Comparison of ENCODE assay signal across 1 cellular context in the genomic region with DNA sequence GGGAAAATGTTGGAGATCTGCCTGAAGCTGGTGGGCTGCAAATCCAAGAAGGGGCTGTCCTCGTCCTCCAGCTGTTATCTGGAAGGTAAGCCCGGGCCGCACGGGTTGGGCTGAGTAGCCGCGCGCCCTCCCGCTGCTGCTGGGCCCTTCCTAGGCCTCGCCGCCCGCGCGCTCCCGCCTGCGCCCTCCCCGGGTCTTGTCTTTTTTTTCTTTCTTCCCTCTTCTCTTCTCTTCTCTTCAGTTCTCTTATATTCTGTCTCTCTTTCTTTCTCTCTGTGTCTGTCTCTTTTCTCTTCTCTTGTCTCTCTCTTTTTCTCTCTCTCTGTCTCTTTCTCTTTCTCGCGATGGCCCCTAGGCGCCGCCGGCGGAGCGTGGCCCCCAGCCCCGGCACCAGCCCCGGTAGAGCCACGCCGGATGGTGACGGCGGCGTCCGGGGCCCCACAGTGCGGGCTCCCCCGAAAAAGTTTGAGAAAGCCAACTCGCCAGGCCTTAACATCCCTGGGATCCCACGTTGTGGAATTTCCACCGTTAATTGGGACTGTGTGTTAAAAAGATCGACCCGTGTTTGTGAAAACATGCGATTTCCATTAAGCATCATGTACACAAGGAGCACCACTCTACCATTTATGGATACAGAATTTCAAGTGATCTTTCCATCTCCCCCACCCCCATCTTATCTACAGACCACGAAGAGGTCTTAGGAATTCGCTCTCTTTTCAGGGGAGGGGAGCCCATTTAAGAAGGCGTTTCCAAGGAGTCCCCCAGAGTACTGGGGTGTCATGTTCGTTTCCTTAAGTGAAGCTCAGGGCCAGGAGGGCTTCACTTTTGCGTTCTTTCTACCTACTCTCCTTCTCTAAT.
A peak's percentile ranks its signal among the peaks of the same experiment; 100 is the strongest.
TF ChIP-seq lines count a peak whose summit lies in the region.

No MANE protein-coding gene starts in this region.

TF ChIP-seq in HEK293, 187 proteins besides CTCF, POLR2A, EP300 and RAD21 (continued from another document and continues in another):
- TF ChIP-seq, protein P1, sequence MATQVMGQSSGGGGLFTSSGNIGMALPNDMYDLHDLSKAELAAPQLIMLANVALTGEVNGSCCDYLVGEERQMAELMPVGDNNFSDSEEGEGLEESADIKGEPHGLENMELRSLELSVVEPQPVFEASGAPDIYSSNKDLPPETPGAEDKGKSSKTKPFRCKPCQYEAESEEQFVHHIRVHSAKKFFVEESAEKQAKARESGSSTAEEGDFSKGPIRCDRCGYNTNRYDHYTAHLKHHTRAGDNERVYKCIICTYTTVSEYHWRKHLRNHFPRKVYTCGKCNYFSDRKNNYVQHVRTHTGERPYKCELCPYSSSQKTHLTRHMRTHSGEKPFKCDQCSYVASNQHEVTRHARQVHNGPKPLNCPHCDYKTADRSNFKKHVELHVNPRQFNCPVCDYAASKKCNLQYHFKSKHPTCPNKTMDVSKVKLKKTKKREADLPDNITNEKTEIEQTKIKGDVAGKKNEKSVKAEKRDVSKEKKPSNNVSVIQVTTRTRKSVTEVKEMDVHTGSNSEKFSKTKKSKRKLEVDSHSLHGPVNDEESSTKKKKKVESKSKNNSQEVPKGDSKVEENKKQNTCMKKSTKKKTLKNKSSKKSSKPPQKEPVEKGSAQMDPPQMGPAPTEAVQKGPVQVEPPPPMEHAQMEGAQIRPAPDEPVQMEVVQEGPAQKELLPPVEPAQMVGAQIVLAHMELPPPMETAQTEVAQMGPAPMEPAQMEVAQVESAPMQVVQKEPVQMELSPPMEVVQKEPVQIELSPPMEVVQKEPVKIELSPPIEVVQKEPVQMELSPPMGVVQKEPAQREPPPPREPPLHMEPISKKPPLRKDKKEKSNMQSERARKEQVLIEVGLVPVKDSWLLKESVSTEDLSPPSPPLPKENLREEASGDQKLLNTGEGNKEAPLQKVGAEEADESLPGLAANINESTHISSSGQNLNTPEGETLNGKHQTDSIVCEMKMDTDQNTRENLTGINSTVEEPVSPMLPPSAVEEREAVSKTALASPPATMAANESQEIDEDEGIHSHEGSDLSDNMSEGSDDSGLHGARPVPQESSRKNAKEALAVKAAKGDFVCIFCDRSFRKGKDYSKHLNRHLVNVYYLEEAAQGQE (tag by site-specific recombination; IDR thresholded peaks at IDR 0.05) = 0 out of 2 replicates have a peak, but pooled peaks have one; percentile 27
- TF ChIP-seq ZFP69B (tag by site-specific recombination; IDR thresholded peaks at IDR 0.05) = peak; percentile 87
- TF ChIP-seq, protein P2, sequence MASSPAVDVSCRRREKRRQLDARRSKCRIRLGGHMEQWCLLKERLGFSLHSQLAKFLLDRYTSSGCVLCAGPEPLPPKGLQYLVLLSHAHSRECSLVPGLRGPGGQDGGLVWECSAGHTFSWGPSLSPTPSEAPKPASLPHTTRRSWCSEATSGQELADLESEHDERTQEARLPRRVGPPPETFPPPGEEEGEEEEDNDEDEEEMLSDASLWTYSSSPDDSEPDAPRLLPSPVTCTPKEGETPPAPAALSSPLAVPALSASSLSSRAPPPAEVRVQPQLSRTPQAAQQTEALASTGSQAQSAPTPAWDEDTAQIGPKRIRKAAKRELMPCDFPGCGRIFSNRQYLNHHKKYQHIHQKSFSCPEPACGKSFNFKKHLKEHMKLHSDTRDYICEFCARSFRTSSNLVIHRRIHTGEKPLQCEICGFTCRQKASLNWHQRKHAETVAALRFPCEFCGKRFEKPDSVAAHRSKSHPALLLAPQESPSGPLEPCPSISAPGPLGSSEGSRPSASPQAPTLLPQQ (tag by site-specific recombination; IDR thresholded peaks at IDR 0.05) = peak; percentile 94
- TF ChIP-seq, protein P3, sequence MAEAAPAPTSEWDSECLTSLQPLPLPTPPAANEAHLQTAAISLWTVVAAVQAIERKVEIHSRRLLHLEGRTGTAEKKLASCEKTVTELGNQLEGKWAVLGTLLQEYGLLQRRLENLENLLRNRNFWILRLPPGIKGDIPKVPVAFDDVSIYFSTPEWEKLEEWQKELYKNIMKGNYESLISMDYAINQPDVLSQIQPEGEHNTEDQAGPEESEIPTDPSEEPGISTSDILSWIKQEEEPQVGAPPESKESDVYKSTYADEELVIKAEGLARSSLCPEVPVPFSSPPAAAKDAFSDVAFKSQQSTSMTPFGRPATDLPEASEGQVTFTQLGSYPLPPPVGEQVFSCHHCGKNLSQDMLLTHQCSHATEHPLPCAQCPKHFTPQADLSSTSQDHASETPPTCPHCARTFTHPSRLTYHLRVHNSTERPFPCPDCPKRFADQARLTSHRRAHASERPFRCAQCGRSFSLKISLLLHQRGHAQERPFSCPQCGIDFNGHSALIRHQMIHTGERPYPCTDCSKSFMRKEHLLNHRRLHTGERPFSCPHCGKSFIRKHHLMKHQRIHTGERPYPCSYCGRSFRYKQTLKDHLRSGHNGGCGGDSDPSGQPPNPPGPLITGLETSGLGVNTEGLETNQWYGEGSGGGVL (tag by site-specific recombination; IDR thresholded peaks at IDR 0.05) = no peak
- TF ChIP-seq ZNF394 (tag by site-specific recombination; IDR thresholded peaks at IDR 0.05; ENCODE audit: borderline replicate concordance) = peak; percentile 30; the same call in 1 of the 2 replicates
- TF ChIP-seq, protein P4, sequence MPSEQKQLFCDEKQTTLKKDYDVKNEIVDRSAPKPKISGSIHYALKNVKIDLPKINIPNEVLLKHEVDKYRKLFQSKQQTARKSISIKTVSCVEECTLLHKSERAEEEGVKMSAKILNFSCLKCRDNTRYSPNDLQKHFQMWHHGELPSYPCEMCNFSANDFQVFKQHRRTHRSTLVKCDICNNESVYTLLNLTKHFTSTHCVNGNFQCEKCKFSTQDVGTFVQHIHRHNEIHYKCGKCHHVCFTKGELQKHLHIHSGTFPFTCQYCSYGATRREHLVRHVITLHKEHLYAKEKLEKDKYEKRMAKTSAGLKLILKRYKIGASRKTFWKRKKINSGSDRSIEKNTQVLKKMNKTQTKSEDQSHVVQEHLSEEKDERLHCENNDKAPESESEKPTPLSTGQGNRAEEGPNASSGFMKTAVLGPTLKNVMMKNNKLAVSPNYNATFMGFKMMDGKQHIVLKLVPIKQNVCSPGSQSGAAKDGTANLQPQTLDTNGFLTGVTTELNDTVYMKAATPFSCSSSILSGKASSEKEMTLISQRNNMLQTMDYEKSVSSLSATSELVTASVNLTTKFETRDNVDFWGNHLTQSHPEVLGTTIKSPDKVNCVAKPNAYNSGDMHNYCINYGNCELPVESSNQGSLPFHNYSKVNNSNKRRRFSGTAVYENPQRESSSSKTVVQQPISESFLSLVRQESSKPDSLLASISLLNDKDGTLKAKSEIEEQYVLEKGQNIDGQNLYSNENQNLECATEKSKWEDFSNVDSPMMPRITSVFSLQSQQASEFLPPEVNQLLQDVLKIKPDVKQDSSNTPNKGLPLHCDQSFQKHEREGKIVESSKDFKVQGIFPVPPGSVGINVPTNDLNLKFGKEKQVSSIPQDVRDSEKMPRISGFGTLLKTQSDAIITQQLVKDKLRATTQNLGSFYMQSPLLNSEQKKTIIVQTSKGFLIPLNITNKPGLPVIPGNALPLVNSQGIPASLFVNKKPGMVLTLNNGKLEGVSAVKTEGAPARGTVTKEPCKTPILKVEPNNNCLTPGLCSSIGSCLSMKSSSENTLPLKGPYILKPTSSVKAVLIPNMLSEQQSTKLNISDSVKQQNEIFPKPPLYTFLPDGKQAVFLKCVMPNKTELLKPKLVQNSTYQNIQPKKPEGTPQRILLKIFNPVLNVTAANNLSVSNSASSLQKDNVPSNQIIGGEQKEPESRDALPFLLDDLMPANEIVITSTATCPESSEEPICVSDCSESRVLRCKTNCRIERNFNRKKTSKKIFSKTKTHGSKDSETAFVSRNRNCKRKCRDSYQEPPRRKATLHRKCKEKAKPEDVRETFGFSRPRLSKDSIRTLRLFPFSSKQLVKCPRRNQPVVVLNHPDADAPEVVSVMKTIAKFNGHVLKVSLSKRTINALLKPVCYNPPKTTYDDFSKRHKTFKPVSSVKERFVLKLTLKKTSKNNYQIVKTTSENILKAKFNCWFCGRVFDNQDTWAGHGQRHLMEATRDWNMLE (tag by site-specific recombination; conservative IDR thresholded peaks at IDR 0.05; ENCODE audit: low read depth) = no peak
- TF ChIP-seq ZNF610 (tag by site-specific recombination; IDR thresholded peaks at IDR 0.05; ENCODE audit: borderline replicate concordance) = 0 out of 2 replicates have a peak, but pooled peaks have one; percentile 49
- TF ChIP-seq ZNF341 (tag by site-specific recombination; IDR thresholded peaks at IDR 0.05; ENCODE audit: low read depth) = peak; percentile 79
- TF ChIP-seq ZNF184 (tag by site-specific recombination; IDR thresholded peaks at IDR 0.05) = no peak
- TF ChIP-seq ZNF544 (tag by site-specific recombination; IDR thresholded peaks at IDR 0.05) = no peak
- TF ChIP-seq ZNF843 (tag by site-specific recombination; IDR thresholded peaks at IDR 0.05) = no peak
- TF ChIP-seq SP7 (tag by site-specific recombination; IDR thresholded peaks at IDR 0.05) = no peak; the same call in 1 of the 2 replicates
- TF ChIP-seq, protein P5, sequence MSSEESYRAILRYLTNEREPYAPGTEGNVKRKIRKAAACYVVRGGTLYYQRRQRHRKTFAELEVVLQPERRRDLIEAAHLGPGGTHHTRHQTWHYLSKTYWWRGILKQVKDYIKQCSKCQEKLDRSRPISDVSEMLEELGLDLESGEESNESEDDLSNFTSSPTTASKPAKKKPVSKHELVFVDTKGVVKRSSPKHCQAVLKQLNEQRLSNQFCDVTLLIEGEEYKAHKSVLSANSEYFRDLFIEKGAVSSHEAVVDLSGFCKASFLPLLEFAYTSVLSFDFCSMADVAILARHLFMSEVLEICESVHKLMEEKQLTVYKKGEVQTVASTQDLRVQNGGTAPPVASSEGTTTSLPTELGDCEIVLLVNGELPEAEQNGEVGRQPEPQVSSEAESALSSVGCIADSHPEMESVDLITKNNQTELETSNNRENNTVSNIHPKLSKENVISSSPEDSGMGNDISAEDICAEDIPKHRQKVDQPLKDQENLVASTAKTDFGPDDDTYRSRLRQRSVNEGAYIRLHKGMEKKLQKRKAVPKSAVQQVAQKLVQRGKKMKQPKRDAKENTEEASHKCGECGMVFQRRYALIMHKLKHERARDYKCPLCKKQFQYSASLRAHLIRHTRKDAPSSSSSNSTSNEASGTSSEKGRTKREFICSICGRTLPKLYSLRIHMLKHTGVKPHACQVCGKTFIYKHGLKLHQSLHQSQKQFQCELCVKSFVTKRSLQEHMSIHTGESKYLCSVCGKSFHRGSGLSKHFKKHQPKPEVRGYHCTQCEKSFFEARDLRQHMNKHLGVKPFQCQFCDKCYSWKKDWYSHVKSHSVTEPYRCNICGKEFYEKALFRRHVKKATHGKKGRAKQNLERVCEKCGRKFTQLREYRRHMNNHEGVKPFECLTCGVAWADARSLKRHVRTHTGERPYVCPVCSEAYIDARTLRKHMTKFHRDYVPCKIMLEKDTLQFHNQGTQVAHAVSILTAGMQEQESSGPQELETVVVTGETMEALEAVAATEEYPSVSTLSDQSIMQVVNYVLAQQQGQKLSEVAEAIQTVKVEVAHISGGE (tag by site-specific recombination; conservative IDR thresholded peaks at IDR 0.05; ENCODE audit: low read depth) = peak; percentile 41
- TF ChIP-seq GFI1B (tag by site-specific recombination; IDR thresholded peaks at IDR 0.05) = no peak
- TF ChIP-seq ZBTB48 (tag by site-specific recombination; IDR thresholded peaks at IDR 0.05) = peak; percentile 96
- TF ChIP-seq, protein P6, sequence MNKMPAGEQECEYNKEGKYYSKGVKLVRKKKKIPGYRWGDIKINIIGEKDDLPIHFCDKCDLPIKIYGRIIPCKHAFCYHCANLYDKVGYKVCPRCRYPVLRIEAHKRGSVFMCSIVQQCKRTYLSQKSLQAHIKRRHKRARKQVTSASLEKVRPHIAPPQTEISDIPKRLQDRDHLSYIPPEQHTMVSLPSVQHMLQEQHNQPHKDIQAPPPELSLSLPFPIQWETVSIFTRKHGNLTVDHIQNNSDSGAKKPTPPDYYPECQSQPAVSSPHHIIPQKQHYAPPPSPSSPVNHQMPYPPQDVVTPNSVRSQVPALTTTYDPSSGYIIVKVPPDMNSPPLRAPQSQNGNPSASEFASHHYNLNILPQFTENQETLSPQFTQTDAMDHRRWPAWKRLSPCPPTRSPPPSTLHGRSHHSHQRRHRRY (tag by site-specific recombination; IDR thresholded peaks at IDR 0.05) = 0 out of 2 replicates have a peak, but pooled peaks have one; percentile 39
- TF ChIP-seq ZNF350 (tag by site-specific recombination; IDR thresholded peaks at IDR 0.05) = no peak
- TF ChIP-seq ZNF223 (tag by site-specific recombination; IDR thresholded peaks at IDR 0.05) = 0 out of 2 replicates have a peak, but pooled peaks have one; percentile 56
- TF ChIP-seq YY1 (tag by site-specific recombination; IDR thresholded peaks at IDR 0.05) = peak; percentile 61; the same call in 1 of the 2 replicates
- TF ChIP-seq GLI4 (tag by site-specific recombination; IDR thresholded peaks at IDR 0.05) = no peak
- TF ChIP-seq, protein P7, sequence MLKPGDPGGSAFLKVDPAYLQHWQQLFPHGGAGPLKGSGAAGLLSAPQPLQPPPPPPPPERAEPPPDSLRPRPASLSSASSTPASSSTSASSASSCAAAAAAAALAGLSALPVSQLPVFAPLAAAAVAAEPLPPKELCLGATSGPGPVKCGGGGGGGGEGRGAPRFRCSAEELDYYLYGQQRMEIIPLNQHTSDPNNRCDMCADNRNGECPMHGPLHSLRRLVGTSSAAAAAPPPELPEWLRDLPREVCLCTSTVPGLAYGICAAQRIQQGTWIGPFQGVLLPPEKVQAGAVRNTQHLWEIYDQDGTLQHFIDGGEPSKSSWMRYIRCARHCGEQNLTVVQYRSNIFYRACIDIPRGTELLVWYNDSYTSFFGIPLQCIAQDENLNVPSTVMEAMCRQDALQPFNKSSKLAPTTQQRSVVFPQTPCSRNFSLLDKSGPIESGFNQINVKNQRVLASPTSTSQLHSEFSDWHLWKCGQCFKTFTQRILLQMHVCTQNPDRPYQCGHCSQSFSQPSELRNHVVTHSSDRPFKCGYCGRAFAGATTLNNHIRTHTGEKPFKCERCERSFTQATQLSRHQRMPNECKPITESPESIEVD (tag by site-specific recombination; IDR thresholded peaks at IDR 0.05) = no peak
- TF ChIP-seq, protein P8, sequence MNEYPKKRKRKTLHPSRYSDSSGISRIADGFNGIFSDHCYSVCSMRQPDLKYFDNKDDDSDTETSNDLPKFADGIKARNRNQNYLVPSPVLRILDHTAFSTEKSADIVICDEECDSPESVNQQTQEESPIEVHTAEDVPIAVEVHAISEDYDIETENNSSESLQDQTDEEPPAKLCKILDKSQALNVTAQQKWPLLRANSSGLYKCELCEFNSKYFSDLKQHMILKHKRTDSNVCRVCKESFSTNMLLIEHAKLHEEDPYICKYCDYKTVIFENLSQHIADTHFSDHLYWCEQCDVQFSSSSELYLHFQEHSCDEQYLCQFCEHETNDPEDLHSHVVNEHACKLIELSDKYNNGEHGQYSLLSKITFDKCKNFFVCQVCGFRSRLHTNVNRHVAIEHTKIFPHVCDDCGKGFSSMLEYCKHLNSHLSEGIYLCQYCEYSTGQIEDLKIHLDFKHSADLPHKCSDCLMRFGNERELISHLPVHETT (tag by site-specific recombination; IDR thresholded peaks at IDR 0.05) = peak; percentile 73; the same call in 1 of the 2 replicates
- TF ChIP-seq ZNF677 (tag by site-specific recombination; IDR thresholded peaks at IDR 0.05) = no peak
- peak; percentile 55; the same call in 1 of the 2 replicates for TF ChIP-seq ZBTB7A (tag by site-specific recombination; IDR thresholded peaks at IDR 0.05; ENCODE audit: low read depth)
- TF ChIP-seq, protein P9, sequence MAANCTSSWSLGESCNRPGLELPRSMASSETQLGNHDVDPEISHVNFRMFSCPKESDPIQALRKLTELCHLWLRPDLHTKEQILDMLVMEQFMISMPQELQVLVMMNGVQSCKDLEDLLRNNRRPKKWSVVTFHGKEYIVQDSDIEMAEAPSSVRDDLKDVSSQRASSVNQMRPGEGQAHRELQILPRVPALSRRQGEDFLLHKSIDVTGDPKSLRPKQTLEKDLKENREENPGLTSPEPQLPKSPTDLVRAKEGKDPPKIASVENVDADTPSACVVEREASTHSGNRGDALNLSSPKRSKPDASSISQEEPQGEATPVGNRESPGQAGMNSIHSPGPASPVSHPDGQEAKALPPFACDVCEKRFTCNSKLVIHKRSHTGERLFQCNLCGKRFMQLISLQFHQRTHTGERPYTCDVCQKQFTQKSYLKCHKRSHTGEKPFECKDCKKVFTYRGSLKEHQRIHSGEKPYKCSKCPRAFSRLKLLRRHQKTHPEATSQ (tag by site-specific recombination; IDR thresholded peaks at IDR 0.05) = 0 out of 2 replicates have a peak, but pooled peaks have one; percentile 37
- 0 out of 2 replicates have a peak, but pooled peaks have one; percentile 17 for TF ChIP-seq KLF7 (tag by site-specific recombination; IDR thresholded peaks at IDR 0.05; ENCODE audit: borderline replicate concordance)
